ENCODE assay signal across 14 cellular contexts in genomic region chr2:72913531-72914225, GRCh38. TPM values are rescaled to one million over a fixed set of nuclear protein-coding genes. Genes with fewer than 3 reads are reported as not detected.
A peak's percentile ranks its signal among the peaks of the same experiment; 100 is the strongest.
DNase-seq lines count a peak whose midpoint lies in the region; ATAC-seq and TF ChIP-seq lines count a peak whose summit lies in the region.
"Had no signal": no experiment of that assay in that cellular context is flagged by ENCODE, and none has a peak within 500 bp of the region (broad histone marks: within the 10 kb centered on the region; RNA-seq: fewer than 3 reads in every experiment).

No MANE protein-coding gene starts in this region.

- H3K4me1 ChIP-seq in endodermal cell (ENCODE audit: control insufficient read depth, insufficient read depth, low read length), result peaks cover 8% of the 10 kb centered on the region
- no peaks in the 10 kb centered on the region for H3K4me1 ChIP-seq in osteoblast (ENCODE audit: insufficient read depth, low read length)

- no peak overlapping the region for H3K27ac ChIP-seq in endodermal cell (ENCODE audit: low read depth, low read length)
- no peak overlapping the region for H3K27ac ChIP-seq in osteoblast (ENCODE audit: low read depth, low read length)
- H3K27ac ChIP-seq: left ventricle myocardium inferior, neutrophil, transverse colon had no signal

- ATAC-seq in GM21390 (IDR thresholded peaks at IDR 0.05; ENCODE audit: unreplicated experiment), result no peak
- ATAC-seq: GM12878 had no signal

- peaks cover 2% of the 10 kb centered on the region for H4K20me1 ChIP-seq in osteoblast (ENCODE audit: insufficient read depth, low read length)

- H3K27ac Mint-ChIP-seq in endodermal cell, result no peak overlapping the region
- no peak overlapping the region for H3K27ac Mint-ChIP-seq in activated naive CD4-positive, alpha-beta T cell treated with anti-CD3 and anti-CD28 coated beads, Interleukin-2, amount 10 ng/mL, durations not matched to agents 7 days and 5 days

- 7 to 26% methylated on average over 3 to 8 of the region's 8 CpGs for WGBS in endodermal cell (ENCODE audit: insufficient coverage in 1 of 2, insufficient read length in 1 of 2), 2 experiments

- TF ChIP-seq CTCF in endodermal cell (conservative IDR thresholded peaks at IDR 0.05) (peak; percentile 60), osteoblast (IDR thresholded peaks at IDR 0.05; ENCODE audit: extremely low read depth, low read depth, low read length) (no peak)

- H3K36me3 ChIP-seq in endodermal cell (ENCODE audit: control insufficient read depth, insufficient read depth, low read length), result no peaks in the 10 kb centered on the region
- H3K36me3 ChIP-seq in osteoblast (ENCODE audit: insufficient read depth, low read length), result no peaks in the 10 kb centered on the region
- H3K36me3 ChIP-seq: left ventricle myocardium inferior, neutrophil, transverse colon had no signal

- H2AFZ ChIP-seq in osteoblast (ENCODE audit: low read length), result no peak overlapping the region

- no peak overlapping the region for H3K9ac ChIP-seq in endodermal cell (ENCODE audit: extremely low read depth, low read length, poor library complexity, severe bottlenecking)

- no peaks in the 10 kb centered on the region for H3K79me2 ChIP-seq in osteoblast (ENCODE audit: insufficient read depth, low read length)

- DNase-seq in NCI-H1694 treated with DMSO at 0.1 percent for 48 hours (lab: John Stamatoyannopoulos, UW) (peak; percentile 22), NCI-H1694 (lab: John Stamatoyannopoulos, UW) (no peak), NCI-H226 (peak; percentile 24), endodermal cell (peak; percentile 64), osteoblast (ENCODE audit: insufficient read length, low spot score, missing footprints) (peak; percentile 81), AML-193 (lab: John Stamatoyannopoulos, UW) (no peak)
- no peak for DNase-seq in activated naive CD4-positive, alpha-beta T cell treated with anti-CD3 and anti-CD28 coated beads, Interleukin-2, amount 10 ng/mL, durations not matched to agents 7 days and 5 days
- DNase-seq: left ventricle myocardium inferior, NCI-H510A treated with DMSO at 0.1 percent for 48 hours, RPMI8226, transverse colon had no signal

- H3K4me1 Mint-ChIP-seq in endodermal cell, result peaks cover 22% of the 10 kb centered on the region
- peaks cover 18% of the 10 kb centered on the region for H3K4me1 Mint-ChIP-seq in activated naive CD4-positive, alpha-beta T cell treated with anti-CD3 and anti-CD28 coated beads, Interleukin-2, amount 10 ng/mL, durations not matched to agents 7 days and 5 days

- CTCF ChIA-PET in activated naive CD4-positive, alpha-beta T cell treated with anti-CD3 and anti-CD28 coated beads, Interleukin-2, amount 10 ng/mL, durations not matched to agents 7 days and 5 days (lab: Charles Lee), result interaction anchor here (1.3 kb wide), 1 partner anchor 20 kb away, joined by 5 read pairs; no protein-coding TSS in a partner anchor

- H3K27me3 ChIP-seq in endodermal cell (ENCODE audit: control insufficient read depth, insufficient read depth, low read length, poor library complexity, severe bottlenecking) (peaks cover 99% of the 10 kb centered on the region), osteoblast (ENCODE audit: insufficient read depth, low read length) (peaks cover 94% of the 10 kb centered on the region)

- H3K9me3 ChIP-seq in endodermal cell (ENCODE audit: control insufficient read depth, low read length), result no peaks in the 10 kb centered on the region
- no peaks in the 10 kb centered on the region for H3K9me3 ChIP-seq in osteoblast (ENCODE audit: low read depth, low read length)
- H3K9me3 ChIP-seq: left ventricle myocardium inferior, neutrophil, transverse colon had no signal

- H3K4me3 Mint-ChIP-seq in endodermal cell, result no peak overlapping the region
- H3K4me3 Mint-ChIP-seq in activated naive CD4-positive, alpha-beta T cell treated with anti-CD3 and anti-CD28 coated beads, Interleukin-2, amount 10 ng/mL, durations not matched to agents 7 days and 5 days, result no peak overlapping the region

- H3K4me3 ChIP-seq in endodermal cell (ENCODE audit: low read length), result no peak overlapping the region
- H3K4me3 ChIP-seq in osteoblast (ENCODE audit: insufficient read depth, low read length), result no peak overlapping the region
- H3K4me3 ChIP-seq: GM12878, left ventricle myocardium inferior, transverse colon had no signal

- no peak overlapping the region for H3K4me2 ChIP-seq in osteoblast (ENCODE audit: insufficient read depth, low read length)

- peaks cover 84% of the 10 kb centered on the region for H3K27me3 Mint-ChIP-seq in endodermal cell (ENCODE audit: insufficient read depth)
- peaks cover 95% of the 10 kb centered on the region for H3K27me3 Mint-ChIP-seq in activated naive CD4-positive, alpha-beta T cell treated with anti-CD3 and anti-CD28 coated beads, Interleukin-2, amount 10 ng/mL, durations not matched to agents 7 days and 5 days

- H3K9me3 Mint-ChIP-seq in endodermal cell, result no peaks in the 10 kb centered on the region
- no peaks in the 10 kb centered on the region for H3K9me3 Mint-ChIP-seq in activated naive CD4-positive, alpha-beta T cell treated with anti-CD3 and anti-CD28 coated beads, Interleukin-2, amount 10 ng/mL, durations not matched to agents 7 days and 5 days

- H3K36me3 Mint-ChIP-seq in endodermal cell (ENCODE audit: low read depth), result no peaks in the 10 kb centered on the region
- no peaks in the 10 kb centered on the region for H3K36me3 Mint-ChIP-seq in activated naive CD4-positive, alpha-beta T cell treated with anti-CD3 and anti-CD28 coated beads, Interleukin-2, amount 10 ng/mL, durations not matched to agents 7 days and 5 days

RNA-seq across cellular contexts. Expression of gene EMX1, which starts 3.6 kb away (rescaled TPM):
- total RNA-seq in endodermal cell (1 to 10 TPM in 1 of 2 donors, under 1 TPM in 1; 0.35 to 1.1 TPM), osteoblast (not detected in 2 replicates)
- polyA plus RNA-seq in endodermal cell (2013, experiment 1 of 2), result 0.25 TPM
- polyA plus RNA-seq in endodermal cell (2013, experiment 2 of 2), result 0.17 TPM
- total RNA-seq: left ventricle myocardium inferior had no signal

RNA-seq across cellular contexts. Expression of gene SPR, which starts 26.5 kb away (rescaled TPM):
- total RNA-seq in endodermal cell (10 to 100 TPM; 13.7 to 15.2 TPM), osteoblast (17.0 and 19.2 TPM in 2 replicates)
- 2.5 TPM for polyA plus RNA-seq in endodermal cell (2013, experiment 1 of 2)
- polyA plus RNA-seq in endodermal cell (2013, experiment 2 of 2), result 1.7 TPM

Comparison
In these comparisons a context has a peak if more than half of its experiments do, and no peak if none do; other contexts are left out.
1. DNase-seq: peak in NCI-H1694 treated with DMSO at 0.1 percent for 48 hours (single experiment), NCI-H226 (single experiment), endodermal cell (single experiment) and osteoblast (single experiment); none in NCI-H1694 (single experiment), activated naive CD4-positive, alpha-beta T cell treated with anti-CD3 and anti-CD28 coated beads, Interleukin-2, amount 10 ng/mL, durations not matched to agents 7 days and 5 days (single experiment) and AML-193 (0 of 2).